Comparison of ENCODE assay signal across 8 cellular contexts in the genomic region with DNA sequence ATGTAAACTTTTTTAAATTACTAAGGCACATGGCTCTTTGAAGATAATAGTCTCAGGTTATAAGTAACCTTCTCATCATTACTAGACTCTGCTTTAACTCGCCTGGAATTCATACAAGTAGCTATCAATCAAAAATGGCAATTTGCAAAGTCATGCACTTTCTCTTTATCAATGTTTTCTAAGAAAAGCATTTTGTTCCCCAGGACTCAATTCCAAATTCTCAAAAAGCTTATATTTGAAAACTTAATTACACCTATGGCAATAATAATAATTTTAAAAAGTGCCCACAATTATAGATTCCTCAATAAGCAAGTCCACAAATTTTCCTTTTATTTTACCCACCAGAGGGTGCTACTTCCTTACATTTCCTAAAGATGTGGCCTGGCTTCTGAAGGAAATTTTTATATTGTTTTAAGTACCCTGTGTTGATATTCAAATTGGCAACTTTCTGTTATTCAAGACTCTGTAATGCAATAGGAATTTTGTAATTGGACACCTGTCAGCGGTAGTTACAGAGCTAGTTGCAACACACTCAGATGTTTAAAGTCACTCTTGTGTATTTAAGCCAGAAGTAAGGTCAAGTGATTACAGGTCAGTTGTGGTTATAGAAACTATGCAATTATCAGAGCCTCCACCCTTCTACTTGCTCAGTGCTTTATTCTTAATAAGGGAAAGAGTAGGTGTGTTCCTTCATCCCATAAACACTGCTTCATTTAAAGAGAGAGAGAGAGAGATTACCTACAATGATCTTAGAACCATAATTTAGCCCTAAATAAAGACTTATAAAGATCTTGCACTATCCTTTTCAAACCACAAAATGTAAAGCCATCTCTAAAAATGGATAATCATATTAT. TPM values are rescaled to one million over a fixed set of nuclear protein-coding genes. Genes with fewer than 3 reads are reported as not detected.
DNase-seq lines count a peak whose midpoint lies in the region; ATAC-seq, FAIRE-seq and TF ChIP-seq lines count a peak whose summit lies in the region.

No MANE protein-coding gene starts in this region.

- no peaks in the 10 kb centered on the region for H3K9me2 ChIP-seq in HCT116 (ENCODE audit: insufficient read depth)

- peak; percentile 86 for FAIRE-seq in keratinocyte (lab: Jason Lieb, UNC)

- intact Hi-C loops in HCT116 (cut with micrococcal nuclease) (loop anchor here (1.0 to 10.0 kb wide), 6 partner anchors 67 to 1059 kb away; no protein-coding TSS in a partner anchor), body of pancreas (cut with DNase I) (loop anchor here (10.0 kb wide), 1 partner anchor 67 kb away; no protein-coding TSS in a partner anchor)

- H3K9me1 ChIP-seq in keratinocyte (ENCODE audit: control insufficient read depth, extremely low read depth, insufficient read depth, low read length), result no peaks in the 10 kb centered on the region

- H3K9ac ChIP-seq in HCT116 (ENCODE audit: low read length), result no peak overlapping the region
- H3K9ac ChIP-seq in keratinocyte (ENCODE audit: control insufficient read depth, extremely low read depth, insufficient read depth, low read length), result no peak overlapping the region

- TF ChIP-seq POLR2A in HCT116 (IDR thresholded peaks at IDR 0.05; ENCODE audit: borderline replicate concordance, extremely low read depth, insufficient read depth, insufficient read length) (no peak), body of pancreas (IDR thresholded peaks at IDR 0.05) (no peak), upper lobe of left lung (IDR thresholded peaks at IDR 0.05) (no peak)

- H3K27ac ChIP-seq in HCT116 (ENCODE audit: low read depth, low read length) (no peak overlapping the region), body of pancreas (peak overlapping the region; percentile 11 to 77 (median 60)), keratinocyte (ENCODE audit: control insufficient read depth, insufficient read depth, low read length) (peak overlapping the region; percentile 37), upper lobe of left lung (peak overlapping the region; percentile 54 to 84 (median 70))

- ATAC-seq in HCT116, result peak; percentile 91
- ATAC-seq in body of pancreas, result peak; percentile 100
- ATAC-seq in upper lobe of left lung (ENCODE audit: low FRiP score in 2 of 2), result peak; percentile 82 to 95
- ATAC-seq in HG03342 (IDR thresholded peaks at IDR 0.05; ENCODE audit: unreplicated experiment), result no peak
- no peak for ATAC-seq in HG02759 (IDR thresholded peaks at IDR 0.05; ENCODE audit: unreplicated experiment)

- peak overlapping the region; percentile 75 for H2AFZ ChIP-seq in HCT116 (ENCODE audit: low read depth, low read length, poor library complexity, severe bottlenecking)
- H2AFZ ChIP-seq in keratinocyte (ENCODE audit: control insufficient read depth, low read length), result peak overlapping the region; percentile 62

- no TSS peak for BruUV-seq in HCT116 (replicated peaks; lab: Mats Ljungman, UMichigan)

- TF ChIP-seq EP300 in upper lobe of left lung (IDR thresholded peaks at IDR 0.05), result peak in 2 of 4 donors; percentile 31 to 87

- 25 to 27% methylated on average over 2 of the region's 2 CpGs for WGBS in body of pancreas, 2 donors
- 41 to 43% methylated on average over 2 of the region's 2 CpGs for WGBS in upper lobe of left lung, 2 donors

- no peaks in the 10 kb centered on the region for H3K36me3 ChIP-seq in HCT116 (ENCODE audit: control insufficient read depth in 1 of 2, insufficient read depth in 2 of 2, low read length in 2 of 2)
- H3K36me3 ChIP-seq in body of pancreas (replicated peaks in 1 of 2; ENCODE audit: insufficient read depth in 1 of 2, low read depth in 2 of 2), result no peaks in the 10 kb centered on the region
- H3K36me3 ChIP-seq in keratinocyte (ENCODE audit: control insufficient read depth in 2 of 2, extremely low read depth in 1 of 2, insufficient read depth in 2 of 2, low read length in 2 of 2), result no peaks in the 10 kb centered on the region
- H3K36me3 ChIP-seq in upper lobe of left lung, result no peaks in the 10 kb centered on the region

- RAD21 ChIA-PET in HCT116 (lab: Charles Lee; ENCODE audit: low non-redundant PET in 1 of 2, low total read pairs in 2 of 2, uncharacterized antibody in 2 of 2, unreplicated experiment in 2 of 2), result interaction anchor here in 1 of 2 experiments (1.0 kb wide), 1 partner anchor 74 kb away, joined by 5 read pairs; no protein-coding TSS in a partner anchor

- no peaks in the 10 kb centered on the region for H3K9me3 ChIP-seq in HCT116 (ENCODE audit: control insufficient read depth in 1 of 2, insufficient read depth in 1 of 2, low read depth in 1 of 2, low read length in 2 of 2)
- H3K9me3 ChIP-seq in body of pancreas, result no peaks in the 10 kb centered on the region
- H3K9me3 ChIP-seq in keratinocyte (ENCODE audit: control insufficient read depth, low read depth, low read length), result no peaks in the 10 kb centered on the region
- H3K9me3 ChIP-seq in upper lobe of left lung, result no peaks in the 10 kb centered on the region

- POLR2A ChIA-PET in HCT116 (lab: Charles Lee), result interaction anchor here (1.4 kb wide), 2 partner anchors 9 to 67 kb away, joined by 3 read pairs; no protein-coding TSS in a partner anchor

- CTCF ChIA-PET in HCT116 (lab: Charles Lee), result interaction anchor here (0.7 to 3.8 kb wide), 12 partner anchors 18 to 987 kb away, joined by 3 to 42 read pairs (median 6); a partner anchor contains a TSS

- peak; percentile 33 for DNase-seq in COLO829 (ENCODE audit: low spot score)
- DNase-seq in HCT116 (ENCODE audit: low read depth, low spot score), result peak; percentile 66
- DNase-seq in NCI-H226, result peak; percentile 94
- DNase-seq in body of pancreas, result peak in 3 of 4 donors; percentile 22 to 74 (median 37)
- peak; percentile 78 for DNase-seq in keratinocyte (ENCODE audit: low read depth, low spot score)
- DNase-seq in upper lobe of left lung, result peak in 1 of 2 donors; percentile 24

- H3K4me3 ChIP-seq in HCT116 (replicated peaks in 1 of 2; ENCODE audit: low read depth in 1 of 2, low read length in 2 of 2) (no peak overlapping the region), body of pancreas (no peak overlapping the region), keratinocyte (ENCODE audit: control insufficient read depth in 2 of 3, extremely low read depth in 1 of 3, insufficient read depth in 2 of 3, low read depth in 1 of 3, low read length in 3 of 3) (peak overlapping the region; percentile 18 to 29 (median 18)), upper lobe of left lung (peak overlapping the region in 3 of 4 donors; percentile 21 to 33 (median 25))

- H3K79me2 ChIP-seq in HCT116 (ENCODE audit: insufficient read depth, low read length) (no peaks in the 10 kb centered on the region), keratinocyte (ENCODE audit: control insufficient read depth, insufficient read depth, low read length) (no peaks in the 10 kb centered on the region)

- dilution Hi-C loops in keratinocyte (cut with MboI; ENCODE audit: extremely low pct_ligation_motif_present, low sequenced_read_pairs), result no loop called here

- H3K27me3 ChIP-seq in HCT116 (ENCODE audit: insufficient read depth, low read length) (no peaks in the 10 kb centered on the region), body of pancreas (no peaks in the 10 kb centered on the region), keratinocyte (ENCODE audit: control insufficient read depth, extremely low read depth, insufficient read depth, low read length) (no peaks in the 10 kb centered on the region), upper lobe of left lung (no peaks in the 10 kb centered on the region)

- TF ChIP-seq RAD21 in HCT116 (IDR thresholded peaks at IDR 0.05; ENCODE audit: low read depth), result peak; percentile 88

- peak overlapping the region; percentile 45 for H3K4me2 ChIP-seq in HCT116 (ENCODE audit: low read length)
- peak overlapping the region; percentile 77 for H3K4me2 ChIP-seq in keratinocyte (ENCODE audit: control insufficient read depth, extremely low read depth, insufficient read depth, low read depth, low read length)

- no peaks in the 10 kb centered on the region for H4K20me1 ChIP-seq in HCT116 (ENCODE audit: insufficient read depth)
- no peaks in the 10 kb centered on the region for H4K20me1 ChIP-seq in keratinocyte (ENCODE audit: control insufficient read depth, extremely low read depth, insufficient read depth, low read length)

- TF ChIP-seq CTCF in HCT116 (IDR thresholded peaks at IDR 0.05 in 2 of 3, conservative IDR thresholded peaks at IDR 0.05 in 1 of 3; ENCODE audit: borderline replicate concordance in 1 of 3, insufficient read depth in 1 of 3, low read depth in 2 of 3, low read length in 2 of 3) (peak; percentile 41 to 85 (median 60); a peak in 4 of 6 replicates), body of pancreas (IDR thresholded peaks at IDR 0.05) (peak; percentile 23 to 91 (median 74)), keratinocyte (optimal IDR thresholded peaks at IDR 0.05 in 1 of 3, IDR thresholded peaks at IDR 0.05 in 1 of 3, conservative IDR thresholded peaks at IDR 0.05 in 1 of 3; ENCODE audit: extremely low read depth in 1 of 3, insufficient read depth in 2 of 3, low read length in 3 of 3) (peak in 2 of 3 experiments; percentile 26 to 38), upper lobe of left lung (IDR thresholded peaks at IDR 0.05) (peak; percentile 24 to 71 (median 46))

- peaks cover 3 to 13% of the 10 kb centered on the region in 2 experiments; a peak in 3 of 4 replicates for H3K4me1 ChIP-seq in HCT116 (ENCODE audit: control insufficient read depth in 1 of 2, insufficient read depth in 2 of 2, low read length in 2 of 2)
- peaks cover 18% of the 10 kb centered on the region for H3K4me1 ChIP-seq in body of pancreas
- H3K4me1 ChIP-seq in keratinocyte (ENCODE audit: control insufficient read depth, extremely low read depth, insufficient read depth, low read length), result peaks cover 10% of the 10 kb centered on the region
- no peaks in the 10 kb centered on the region for H3K4me1 ChIP-seq in upper lobe of left lung

RNA-seq across cellular contexts. Expression of a gene that starts 47.1 kb away (rescaled TPM):
- total RNA-seq in HCT116 (2021; ENCODE audit: unreplicated experiment), result not detected
- polyA plus RNA-seq in HCT116 (2012), result not detected in 2 replicates
- not detected for total RNA-seq in body of pancreas
- polyA plus RNA-seq in keratinocyte, result 0.25 to 0.39 TPM (median 0.26 TPM) in 3 replicates
- polyA plus RNA-seq in keratinocyte (2011; ENCODE audit: low read depth), result 0.44 TPM
- polyA plus RNA-seq in keratinocyte (2011; cell fraction: cytosol; rRNA removed), result 0.06 and 0.19 TPM in 2 replicates
- polyA plus RNA-seq in keratinocyte (2011; cell fraction: nucleus; rRNA removed), result 0.52 and 0.70 TPM in 2 replicates
- 0.07 and 0.48 TPM in 2 replicates for polyA plus RNA-seq in keratinocyte (2012; ENCODE audit: low replicate concordance)
- 0.16 to 0.49 TPM in 2 of 3 replicates, not detected in the other for polyA minus RNA-seq in keratinocyte
- polyA minus RNA-seq in keratinocyte (2011; cell fraction: cytosol; rRNA and poly(A)+ RNA removed), result not detected
- polyA minus RNA-seq in keratinocyte (2011; cell fraction: nucleus; rRNA and poly(A)+ RNA removed), result 0.54 TPM in 1 of 2 replicates, not detected in the other
- total RNA-seq in upper lobe of left lung, result not detected

RNA-seq across cellular contexts. Expression of a gene that starts 49.1 kb away (rescaled TPM):
- total RNA-seq in HCT116 (2021; ENCODE audit: unreplicated experiment), result 26.2 TPM
- polyA plus RNA-seq in HCT116 (2012), result 9.8 and 10.9 TPM in 2 replicates
- total RNA-seq in body of pancreas, result 10 to 100 TPM; 12.9 to 20.5 TPM
- 9.5 to 17.5 TPM (median 15.9 TPM) in 3 replicates for polyA plus RNA-seq in keratinocyte
- 25.5 TPM for polyA plus RNA-seq in keratinocyte (2011; ENCODE audit: low read depth)
- polyA plus RNA-seq in keratinocyte (2011; cell fraction: cytosol; rRNA removed), result 14.2 and 23.6 TPM in 2 replicates
- polyA plus RNA-seq in keratinocyte (2011; cell fraction: nucleus; rRNA removed), result 12.6 and 15.4 TPM in 2 replicates
- polyA plus RNA-seq in keratinocyte (2012; ENCODE audit: low replicate concordance), result 22.6 and 35.5 TPM in 2 replicates
- 6.2 to 11.4 TPM (median 6.9 TPM) in 3 replicates for polyA minus RNA-seq in keratinocyte
- polyA minus RNA-seq in keratinocyte (2011; cell fraction: cytosol; rRNA and poly(A)+ RNA removed), result 9.4 TPM
- polyA minus RNA-seq in keratinocyte (2011; cell fraction: nucleus; rRNA and poly(A)+ RNA removed), result 10.4 and 19.6 TPM in 2 replicates
- total RNA-seq in upper lobe of left lung, result 10 to 100 TPM; 24.1 to 62.2 (median 31.3) TPM

Comparison
In these comparisons a context has a peak if more than half of its experiments do, and no peak if none do; other contexts are left out.
1. ATAC-seq: peak in HCT116 (single experiment), body of pancreas (single experiment) and upper lobe of left lung (2 of 2); none in HG03342 (single experiment) and HG02759 (single experiment).
2. H3K4me3 ChIP-seq: peak in keratinocyte (3 of 3) and upper lobe of left lung (3 of 4); none in HCT116 (0 of 2) and body of pancreas (0 of 2).
3. Peak in every context shown above with its lines, with median percentiles within 50 percentile points of each other: CTCF ChIP-seq.